ENCODE assay signal across 1 cellular context in the genomic region with DNA sequence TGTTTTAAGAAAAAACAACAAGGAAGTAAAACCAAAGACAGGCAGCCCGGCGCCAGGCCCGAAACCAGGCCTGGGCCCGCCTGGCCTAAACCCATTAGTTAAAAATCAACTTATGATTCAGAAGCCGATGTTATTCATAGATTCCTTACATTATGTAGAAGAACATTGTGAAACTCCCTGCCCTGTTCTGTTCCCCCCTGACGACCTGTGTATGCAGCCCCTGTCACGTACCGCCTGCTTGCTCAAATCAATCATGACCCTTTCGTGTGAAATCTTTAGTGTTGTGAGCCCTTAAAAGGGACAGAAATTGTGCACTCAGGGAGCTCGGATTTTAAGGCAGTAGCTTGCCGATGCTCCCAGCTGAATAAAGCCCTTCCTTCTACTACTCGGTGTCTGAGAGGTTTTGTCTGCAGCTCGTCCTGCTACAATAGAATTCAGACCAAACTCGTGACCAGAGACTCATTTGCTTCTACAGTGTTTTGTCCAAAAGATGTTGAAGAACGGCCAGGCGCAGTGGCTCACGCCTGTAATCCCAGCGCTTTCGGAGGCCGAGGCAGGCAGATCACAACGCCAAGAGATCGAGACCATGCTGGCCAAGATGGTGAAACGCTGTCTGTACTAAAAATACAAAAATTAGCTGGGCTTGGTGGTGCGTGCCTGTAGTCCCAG. TPM values are rescaled to one million over a fixed set of nuclear protein-coding genes. Genes with fewer than 3 reads are reported as not detected.
"Had no signal": no experiment of that assay in that cellular context is flagged by ENCODE, and none has a peak within 500 bp of the region (broad histone marks: within the 10 kb centered on the region; RNA-seq: fewer than 3 reads in every experiment).

No MANE protein-coding gene starts in this region.

RNA-seq across cellular contexts. Expression of gene APOL4, which starts 48.8 kb away (rescaled TPM):
- polyA plus RNA-seq: naive thymus-derived CD4-positive, alpha-beta T cell had no signal
